8 cellular contexts compared by ENCODE assay signal in the genomic region with DNA sequence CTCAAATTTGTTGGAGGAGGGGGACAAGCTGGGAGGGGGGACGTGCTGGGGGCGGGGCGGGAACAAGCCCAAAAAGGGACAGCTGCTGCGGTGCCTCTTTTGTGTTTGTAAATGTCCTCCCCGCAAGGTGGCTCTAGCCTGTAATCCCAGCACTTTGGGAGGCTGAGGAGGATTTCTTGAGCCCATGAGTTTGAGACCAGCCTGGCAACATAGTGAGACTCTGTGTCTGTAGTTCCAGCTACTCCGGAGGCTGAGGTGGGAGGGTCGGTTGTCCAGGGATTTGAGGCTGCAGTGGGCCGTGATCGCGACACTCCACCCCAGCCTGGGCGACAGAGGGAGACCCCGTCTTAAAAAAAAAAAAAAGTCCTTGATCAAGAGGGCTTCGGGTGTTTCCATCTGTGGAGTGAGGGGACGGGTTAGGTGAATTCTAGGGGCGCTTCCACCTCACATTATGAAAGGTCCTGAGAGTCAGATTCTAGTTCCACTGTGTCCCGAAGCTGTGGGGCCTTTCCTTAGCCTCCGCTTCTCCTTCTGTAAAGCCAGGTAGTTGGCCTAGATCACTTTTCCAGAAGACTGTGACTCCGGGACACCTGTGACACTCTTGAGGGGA. TPM values are rescaled to one million over a fixed set of nuclear protein-coding genes. Genes with fewer than 3 reads are reported as not detected.
DNase-seq lines count a peak whose midpoint lies in the region; ATAC-seq and TF ChIP-seq lines count a peak whose summit lies in the region.

No MANE protein-coding gene starts in this region.

- H3K4me3 Mint-ChIP-seq in activated CD4-positive, alpha-beta T cell treated with anti-CD3 and anti-CD28 coated beads, Interleukin-2, amount 10 ng/mL, durations not matched to agents 24 days and 14 days = peak overlapping the region; percentile 73
- peak overlapping the region; percentile 82 for H3K4me3 Mint-ChIP-seq in endodermal cell
- H3K4me3 Mint-ChIP-seq in natural killer cell = peak overlapping the region; percentile 77

- intact Hi-C loops in activated CD4-positive, alpha-beta T cell treated with anti-CD3 and anti-CD28 coated beads, Interleukin-2, amount 10 ng/mL, durations not matched to agents 24 days and 14 days (cut with micrococcal nuclease) = loop anchor here (5.0 kb wide), 1 partner anchor 100 kb away; no protein-coding TSS in a partner anchor
- intact Hi-C loops in natural killer cell (cut with micrococcal nuclease) = no loop called here

- WGBS in endodermal cell (ENCODE audit: insufficient coverage in 1 of 2, insufficient read length in 1 of 2), 2 experiments = 9 to 10% methylated on average over 15 to 18 of the region's 18 CpGs

- ATAC-seq in natural killer cell = no peak
- no peak for ATAC-seq in HG02588 (IDR thresholded peaks at IDR 0.05; ENCODE audit: unreplicated experiment)

- H3K4me3 ChIP-seq in endodermal cell (ENCODE audit: low read length) = peak overlapping the region; percentile 87

- H3K9me3 ChIP-seq in endodermal cell (ENCODE audit: control insufficient read depth, low read length) = peaks cover 14% of the 10 kb centered on the region

- H3K27ac ChIP-seq in endodermal cell (ENCODE audit: low read depth, low read length) = no peak overlapping the region

- no peaks in the 10 kb centered on the region for H3K4me1 ChIP-seq in endodermal cell (ENCODE audit: control insufficient read depth, insufficient read depth, low read length)

- peak; percentile 59 for DNase-seq in activated CD4-positive, alpha-beta T cell treated with anti-CD3 and anti-CD28 coated beads, Interleukin-2, amount 10 ng/mL, durations not matched to agents 24 days and 14 days
- DNase-seq in activated CD4-positive, alpha-beta T cell treated with anti-CD3 and anti-CD28 coated beads for 1 hour = no peak
- DNase-seq in RPMI7951 (ENCODE audit: low read depth) = peak; percentile 17
- DNase-seq in endodermal cell = peak; percentile 86
- no peak for DNase-seq in natural killer cell
- no peak for DNase-seq in stimulated activated CD4-positive, alpha-beta T cell treated with anti-CD3 and anti-CD28 coated beads, Interleukin-4, amount 100 ng/mL, for 24 hours
- DNase-seq in mesenteric fat pad (ENCODE audit: low spot score) = no peak

- peak overlapping the region; percentile 81 for H3K9ac ChIP-seq in endodermal cell (ENCODE audit: extremely low read depth, low read length, poor library complexity, severe bottlenecking)

- no peaks in the 10 kb centered on the region for H3K9me3 Mint-ChIP-seq in activated CD4-positive, alpha-beta T cell treated with anti-CD3 and anti-CD28 coated beads, Interleukin-2, amount 10 ng/mL, durations not matched to agents 24 days and 14 days
- H3K9me3 Mint-ChIP-seq in endodermal cell (peaks cover 12% of the 10 kb centered on the region), natural killer cell (no peaks in the 10 kb centered on the region)

- peaks cover 31% of the 10 kb centered on the region for H3K4me1 Mint-ChIP-seq in activated CD4-positive, alpha-beta T cell treated with anti-CD3 and anti-CD28 coated beads, Interleukin-2, amount 10 ng/mL, durations not matched to agents 24 days and 14 days
- peaks cover 19% of the 10 kb centered on the region for H3K4me1 Mint-ChIP-seq in endodermal cell
- peaks cover 23 to 34% of the 10 kb centered on the region in 2 donors for H3K4me1 Mint-ChIP-seq in natural killer cell

- peak overlapping the region; percentile 63 for H3K27ac Mint-ChIP-seq in activated CD4-positive, alpha-beta T cell treated with anti-CD3 and anti-CD28 coated beads, Interleukin-2, amount 10 ng/mL, durations not matched to agents 24 days and 14 days
- H3K27ac Mint-ChIP-seq in endodermal cell = peak overlapping the region; percentile 95
- H3K27ac Mint-ChIP-seq in natural killer cell = peak overlapping the region in 1 of 2 donors; percentile 81

- peaks cover 24% of the 10 kb centered on the region for H3K36me3 ChIP-seq in endodermal cell (ENCODE audit: control insufficient read depth, insufficient read depth, low read length)

- peaks cover 8% of the 10 kb centered on the region for H3K36me3 Mint-ChIP-seq in activated CD4-positive, alpha-beta T cell treated with anti-CD3 and anti-CD28 coated beads, Interleukin-2, amount 10 ng/mL, durations not matched to agents 24 days and 14 days (ENCODE audit: low read depth)
- H3K36me3 Mint-ChIP-seq in endodermal cell (ENCODE audit: low read depth) (peaks cover 24% of the 10 kb centered on the region), natural killer cell (no peaks in the 10 kb centered on the region)

- TF ChIP-seq CTCF in endodermal cell (conservative IDR thresholded peaks at IDR 0.05) = peak; percentile 63
- no peak for TF ChIP-seq CTCF in natural killer cell (IDR thresholded peaks at IDR 0.05)

- peaks cover 34% of the 10 kb centered on the region for H3K27me3 Mint-ChIP-seq in activated CD4-positive, alpha-beta T cell treated with anti-CD3 and anti-CD28 coated beads, Interleukin-2, amount 10 ng/mL, durations not matched to agents 24 days and 14 days
- no peaks in the 10 kb centered on the region for H3K27me3 Mint-ChIP-seq in endodermal cell (ENCODE audit: insufficient read depth)
- peaks cover 8 to 15% of the 10 kb centered on the region in 2 donors for H3K27me3 Mint-ChIP-seq in natural killer cell (ENCODE audit: low read depth in 2 of 2)

- no peaks in the 10 kb centered on the region for H3K27me3 ChIP-seq in endodermal cell (ENCODE audit: control insufficient read depth, insufficient read depth, low read length, poor library complexity, severe bottlenecking)

RNA-seq across cellular contexts. Expression of gene CTNNA1, which starts 0.8 kb away (rescaled TPM):
- 58.7 and 78.6 TPM in 2 replicates for total RNA-seq in activated CD4-positive, alpha-beta T cell treated with anti-CD3 and anti-CD28 coated beads, Interleukin-2, amount 10 ng/mL, durations not matched to agents 24 days and 14 days
- 243 and 244 TPM in 2 replicates for total RNA-seq in RPMI7951 (2014; rRNA removed; shearing (Covaris generic))
- 100 to 1,000 TPM; 298 to 305 TPM for total RNA-seq in endodermal cell
- polyA plus RNA-seq in endodermal cell (2013, experiment 1 of 2) = 251 TPM
- 256 TPM for polyA plus RNA-seq in endodermal cell (2013, experiment 2 of 2)
- 10 to 100 TPM; 34.4 to 53.0 (median 49.8) TPM for total RNA-seq in natural killer cell
- 355 TPM for total RNA-seq in mesenteric fat pad

Comparison
In these comparisons a context has a peak if more than half of its experiments do, and no peak if none do; other contexts are left out.
1. DNase-seq: peak in activated CD4-positive, alpha-beta T cell treated with anti-CD3 and anti-CD28 coated beads, Interleukin-2, amount 10 ng/mL, durations not matched to agents 24 days and 14 days (single experiment), RPMI7951 (single experiment) and endodermal cell (single experiment); none in activated CD4-positive, alpha-beta T cell treated with anti-CD3 and anti-CD28 coated beads for 1 hour (single experiment), natural killer cell (single experiment), stimulated activated CD4-positive, alpha-beta T cell treated with anti-CD3 and anti-CD28 coated beads, Interleukin-4, amount 100 ng/mL, for 24 hours (single experiment) and mesenteric fat pad (single experiment).
2. Peak in every context shown above with its lines, with median percentiles within 50 percentile points of each other: H3K4me3 Mint-ChIP-seq.